8 cellular contexts compared by ENCODE assay signal in the genomic region with DNA sequence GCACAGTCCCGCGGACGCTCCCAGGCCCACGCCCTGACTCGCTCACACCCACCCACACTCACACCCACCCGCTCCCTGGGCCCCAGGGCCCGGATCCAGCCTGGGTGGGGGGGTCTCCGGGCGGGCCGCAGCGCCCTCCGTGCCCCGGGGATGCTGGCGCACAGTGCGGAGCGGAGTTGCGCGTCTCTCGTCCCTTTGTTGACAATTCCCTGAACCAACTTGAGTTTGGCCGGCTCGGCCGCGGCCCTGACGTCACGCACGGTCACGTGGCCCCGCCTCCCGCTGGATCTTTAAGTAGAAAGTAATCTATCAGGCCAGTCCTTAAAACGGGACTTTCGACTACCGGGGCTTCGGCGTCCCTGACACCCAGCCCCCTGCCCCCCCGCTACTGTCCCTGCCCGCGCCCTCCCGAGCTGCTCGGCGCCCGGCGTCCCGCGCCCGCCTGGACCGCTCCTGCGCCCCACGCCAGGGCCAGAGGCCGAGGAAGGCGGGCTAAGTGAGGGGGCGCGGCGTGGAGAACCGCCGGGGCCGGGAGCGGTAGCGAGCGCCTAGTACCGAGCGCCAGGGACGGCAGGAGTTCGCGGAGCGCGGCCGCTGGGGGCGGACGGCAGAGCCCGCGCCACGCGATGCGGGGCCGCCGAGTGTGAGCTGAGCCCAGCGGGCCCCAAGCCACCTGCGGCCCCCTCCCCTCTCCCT. TPM values are rescaled to one million over a fixed set of nuclear protein-coding genes. Genes with fewer than 3 reads are reported as not detected.
DNase-seq lines count a peak whose midpoint lies in the region; ATAC-seq and TF ChIP-seq lines count a peak whose summit lies in the region.

A gene (plus strand): TSS at position 320 of the 696 bp plus-strand sequence. CDS start 492 bp downstream, outside the sequence.

- peaks cover 6% of the 10 kb centered on the region for H3K9me3 Mint-ChIP-seq in osteocyte (ENCODE audit: unreplicated experiment)

- peaks cover 10% of the 10 kb centered on the region for H3K36me3 Mint-ChIP-seq in osteocyte (ENCODE audit: unreplicated experiment)

- H3K27ac Mint-ChIP-seq in osteocyte (ENCODE audit: unreplicated experiment), result no peak within 1 kb of the TSS

- peak; percentile 51 for ATAC-seq in GM21723 (IDR thresholded peaks at IDR 0.05; ENCODE audit: unreplicated experiment)
- no peak for ATAC-seq in HG03342 (IDR thresholded peaks at IDR 0.05; ENCODE audit: unreplicated experiment)

- peaks cover 79% of the 10 kb centered on the region for H3K27me3 Mint-ChIP-seq in osteocyte (ENCODE audit: unreplicated experiment)

- H3K4me1 Mint-ChIP-seq in osteocyte (ENCODE audit: unreplicated experiment), result peaks cover 27% of the 10 kb centered on the region

- H3K4me3 Mint-ChIP-seq in osteocyte (ENCODE audit: unreplicated experiment), result peak within 1 kb of the TSS; percentile 73

- no peak for TF ChIP-seq CTCF in osteocyte (IDR thresholded peaks at IDR 0.05)

- DNase-seq in EH (ENCODE audit: low read depth), result peak; percentile 35
- peak; percentile 17 for DNase-seq in NCI-H146 treated with DMSO at 0.1 percent for 48 hours (lab: John Stamatoyannopoulos, UW; ENCODE audit: unreplicated experiment)
- peak; percentile 75 for DNase-seq in activated CD8-positive, alpha-beta memory T cell treated with anti-CD3 and anti-CD28 coated beads, Interleukin-2, amount 50 U/mL, for 48 hours
- DNase-seq in foreskin melanocyte, result peak; percentile 81
- DNase-seq in osteocyte (ENCODE audit: extremely low spot score, unreplicated experiment), result no peak
- no peak for DNase-seq in NK-92 treated with Interleukin-12 subunit alpha and Interleukin-12 subunit beta, amount 100 ng/mL, for 24 hours (lab: John Stamatoyannopoulos, UW)

RNA-seq across cellular contexts. Expression of the gene that starts here (rescaled TPM):
- total RNA-seq in osteocyte, result not detected in 2 replicates

Comparison
In these comparisons a context has a peak if more than half of its experiments do, and no peak if none do; other contexts are left out.
1. DNase-seq: peak in EH (single experiment), NCI-H146 treated with DMSO at 0.1 percent for 48 hours (single experiment), activated CD8-positive, alpha-beta memory T cell treated with anti-CD3 and anti-CD28 coated beads, Interleukin-2, amount 50 U/mL, for 48 hours (single experiment) and foreskin melanocyte (single experiment); none in osteocyte (single experiment) and NK-92 treated with Interleukin-12 subunit alpha and Interleukin-12 subunit beta, amount 100 ng/mL, for 24 hours (single experiment).